Comparison of ENCODE assay signal across 17 cellular contexts in genomic region chr16:72948238-72948559, GRCh38.
A peak's percentile ranks its signal among the peaks of the same experiment; 100 is the strongest.
DNase-seq lines count a peak whose midpoint lies in the region; ATAC-seq and TF ChIP-seq lines count a peak whose summit lies in the region.
"Had no signal": no experiment of that assay in that cellular context is flagged by ENCODE, and none has a peak within 500 bp of the region (broad histone marks: within the 10 kb centered on the region; RNA-seq: fewer than 3 reads in every experiment).

No MANE protein-coding gene starts in this region.

- H4K8ac ChIP-seq in trophoblast cell (ENCODE audit: low read depth, low read length): no peak overlapping the region

- H2BK12ac ChIP-seq in trophoblast cell (ENCODE audit: low read length): no peak overlapping the region

- peaks cover 0 to 49% (median 8%) of the 10 kb centered on the region in 3 donors for H3K4me1 ChIP-seq in gastroesophageal sphincter
- H3K4me1 ChIP-seq in gastrocnemius medialis: peaks cover 44 to 63% of the 10 kb centered on the region in 2 donors
- peaks cover 23 to 33% of the 10 kb centered on the region in 2 experiments for H3K4me1 ChIP-seq in trophoblast cell (ENCODE audit: control insufficient read depth in 1 of 2, insufficient read depth in 2 of 2, low read length in 2 of 2)

- H3K36me3 ChIP-seq in gastroesophageal sphincter: peaks cover 0 to 40% of the 10 kb centered on the region in 2 donors
- H3K36me3 ChIP-seq in gastrocnemius medialis: peaks cover 0 to 12% of the 10 kb centered on the region in 2 donors
- H3K36me3 ChIP-seq in trophoblast cell (ENCODE audit: control insufficient read depth in 1 of 2, insufficient read depth in 2 of 2, low read length in 2 of 2): peaks cover 14 to 19% of the 10 kb centered on the region in 2 experiments

- H3K4me2 ChIP-seq in trophoblast cell (ENCODE audit: low read length): no peak overlapping the region
- H3K4me2 ChIP-seq: KMS-11 had no signal

- no peak overlapping the region for H3K4ac ChIP-seq in trophoblast cell (ENCODE audit: low read depth, low read length)

- H3K4me3 Mint-ChIP-seq in chondrocyte (ENCODE audit: unreplicated experiment) (no peak overlapping the region), nephron progenitor cell (peak overlapping the region; percentile 55)
- H3K4me3 Mint-ChIP-seq: H9 had no signal

- no peak for TF ChIP-seq POLR2A in gastroesophageal sphincter (IDR thresholded peaks at IDR 0.05)
- no peak for TF ChIP-seq POLR2A in gastrocnemius medialis (IDR thresholded peaks at IDR 0.05)

- peak overlapping the region in 3 of 4 donors; percentile 54 to 64 (median 58) for H3K27ac ChIP-seq in gastroesophageal sphincter
- H3K27ac ChIP-seq in gastrocnemius medialis: peak overlapping the region; percentile 69 to 83 (median 82)
- H3K27ac ChIP-seq in trophoblast cell (ENCODE audit: low read depth, low read length): no peak overlapping the region
- H3K27ac ChIP-seq: C4-2B, KMS-11 had no signal

- WGBS in gastroesophageal sphincter (ENCODE audit: low coverage in 1 of 2), 2 donors: 90 to 100% methylated on average over 2 to 9 of the region's 9 CpGs
- no CpG with 5 or more reads among the region's 9 CpGs for WGBS in trophoblast cell (ENCODE audit: extremely low coverage, insufficient coverage, insufficient read length)

- intact Hi-C loops in gastrocnemius medialis (cut with DNase I; ENCODE audit: low total_unique reads): no loop called here

- H3K79me2 ChIP-seq in trophoblast cell (ENCODE audit: control insufficient read depth, insufficient read depth, low read length, poor library complexity): peaks cover 7% of the 10 kb centered on the region

- H3K9me3 Mint-ChIP-seq in chondrocyte (ENCODE audit: low read depth) (no peaks in the 10 kb centered on the region), nephron progenitor cell (peaks cover 15% of the 10 kb centered on the region)

- no peak overlapping the region for H3K23ac ChIP-seq in trophoblast cell (ENCODE audit: low read length)

- H4K91ac ChIP-seq in trophoblast cell (ENCODE audit: low read depth, low read length): no peak overlapping the region

- H3K27me3 Mint-ChIP-seq in chondrocyte (ENCODE audit: low read depth) (no peaks in the 10 kb centered on the region), nephron progenitor cell (ENCODE audit: low read depth, poor library complexity) (peaks cover 5% of the 10 kb centered on the region)

- H3K4me3 ChIP-seq in gastroesophageal sphincter: no peak overlapping the region
- no peak overlapping the region for H3K4me3 ChIP-seq in gastrocnemius medialis
- no peak overlapping the region for H3K4me3 ChIP-seq in trophoblast cell (ENCODE audit: low read depth, low read length)
- H3K4me3 ChIP-seq: Peyer's patch had no signal

- H3K79me1 ChIP-seq in trophoblast cell (ENCODE audit: low read length): peaks cover 10% of the 10 kb centered on the region

- H2BK120ac ChIP-seq in trophoblast cell (ENCODE audit: insufficient read depth, low read length, poor library complexity): no peak overlapping the region

- no peak overlapping the region for H2AK5ac ChIP-seq in trophoblast cell (ENCODE audit: low read length)

- TF ChIP-seq CTCF in chondrocyte (IDR thresholded peaks at IDR 0.05) (no peak), gastroesophageal sphincter (IDR thresholded peaks at IDR 0.05) (no peak), nephron progenitor cell (IDR thresholded peaks at IDR 0.05) (no peak), gastrocnemius medialis (IDR thresholded peaks at IDR 0.05 in 4 of 5, conservative IDR thresholded peaks at IDR 0.05 in 1 of 5) (no peak)

- no peaks in the 10 kb centered on the region for H3K27me3 ChIP-seq in gastroesophageal sphincter
- H3K27me3 ChIP-seq in gastrocnemius medialis: no peaks in the 10 kb centered on the region
- H3K27me3 ChIP-seq in trophoblast cell (ENCODE audit: insufficient read depth, low read length): no peaks in the 10 kb centered on the region
- H3K27me3 ChIP-seq: Peyer's patch had no signal

- DNase-seq in chondrocyte (ENCODE audit: low spot score): no peak
- DNase-seq in nephron progenitor cell: no peak
- DNase-seq in gastrocnemius medialis: no peak
- DNase-seq in SW480 (ENCODE audit: low spot score): no peak
- DNase-seq in medulla oblongata (ENCODE audit: extremely low spot score): no peak
- DNase-seq in trophoblast cell: no peak
- DNase-seq: ACHN; H9; MV-4-11; NCI-H1694 treated with DMSO at 0.1 percent for 48 hours; NCI-H748 treated with DMSO at 0.1 percent for 48 hours; NK-92 treated with Interleukin-12 subunit alpha and Interleukin-12 subunit beta, amount 100 ng/mL, for 24 hours had no signal

- H4K12ac ChIP-seq in trophoblast cell (ENCODE audit: low read depth, low read length): no peak overlapping the region

- ATAC-seq in gastroesophageal sphincter (no peak), gastrocnemius medialis (no peak), GM21576 (IDR thresholded peaks at IDR 0.05; ENCODE audit: unreplicated experiment) (no peak)

- no peaks in the 10 kb centered on the region for H3K9me3 ChIP-seq in gastroesophageal sphincter
- H3K9me3 ChIP-seq in gastrocnemius medialis: no peaks in the 10 kb centered on the region
- H3K9me3 ChIP-seq in trophoblast cell (ENCODE audit: insufficient read depth, low read depth, low read length): peaks cover 8% of the 10 kb centered on the region
- H3K9me3 ChIP-seq: Peyer's patch had no signal

- no peak overlapping the region for H2AFZ ChIP-seq in trophoblast cell (ENCODE audit: insufficient read depth, low read length, poor library complexity)

- H3K18ac ChIP-seq in trophoblast cell (ENCODE audit: low read length): no peak overlapping the region

- no peak overlapping the region for H3K14ac ChIP-seq in trophoblast cell (ENCODE audit: low read length)

- TF ChIP-seq EP300 in gastroesophageal sphincter (IDR thresholded peaks at IDR 0.05): no peak

- in situ Hi-C loops in gastrocnemius medialis (cut with MboI; ENCODE audit: low sequenced_read_pairs in 4 of 4): no loop called here

- H2BK5ac ChIP-seq in trophoblast cell (ENCODE audit: low read depth, low read length, poor library complexity): no peak overlapping the region

- H3K36me3 Mint-ChIP-seq in chondrocyte (ENCODE audit: low read depth): peaks cover 32% of the 10 kb centered on the region
- peaks cover 60% of the 10 kb centered on the region for H3K36me3 Mint-ChIP-seq in nephron progenitor cell (ENCODE audit: low read depth)

- H3K9ac ChIP-seq in trophoblast cell (ENCODE audit: low read length): no peak overlapping the region
- H3K9ac ChIP-seq: KMS-11 had no signal

- peaks cover 88% of the 10 kb centered on the region for H3K4me1 Mint-ChIP-seq in chondrocyte (ENCODE audit: low read depth)
- H3K4me1 Mint-ChIP-seq in nephron progenitor cell: peaks cover 80% of the 10 kb centered on the region

- H3K27ac Mint-ChIP-seq in chondrocyte (ENCODE audit: unreplicated experiment) (peak overlapping the region; percentile 95), nephron progenitor cell (peak overlapping the region; percentile 89)
